Comparison of ENCODE assay signal across 23 cellular contexts in genomic region chr15:36791849-36792618, GRCh38.
A peak's percentile ranks its signal among the peaks of the same experiment; 100 is the strongest.
DNase-seq lines count a peak whose midpoint lies in the region; TF ChIP-seq lines count a peak whose summit lies in the region.
"Had no signal": no experiment of that assay in that cellular context is flagged by ENCODE, and none has a peak within 500 bp of the region (broad histone marks: within the 10 kb centered on the region; RNA-seq: fewer than 3 reads in every experiment).

No MANE protein-coding gene starts in this region.

- H3K9me3 ChIP-seq in AG04450 (ENCODE audit: control insufficient read depth, insufficient read depth, low read length) (no peaks in the 10 kb centered on the region), left ventricle myocardium inferior (replicated peaks) (no peaks in the 10 kb centered on the region), spleen (no peaks in the 10 kb centered on the region)
- H3K9me3 ChIP-seq: right lobe of liver had no signal

- H3K36me3 ChIP-seq in brain microvascular endothelial cell (replicated peaks): no peaks in the 10 kb centered on the region
- no peaks in the 10 kb centered on the region for H3K36me3 ChIP-seq in left ventricle myocardium inferior
- peaks cover 0 to 13% (median 0%) of the 10 kb centered on the region in 6 donors for H3K36me3 ChIP-seq in spleen
- H3K36me3 ChIP-seq: right lobe of liver had no signal

- H3K4me3 ChIP-seq in AG04450 (ENCODE audit: low read depth, low read length): no peak overlapping the region
- H3K4me3 ChIP-seq in brain microvascular endothelial cell (ENCODE audit: low read depth, low read length): no peak overlapping the region
- H3K4me3 ChIP-seq in left ventricle myocardium inferior: no peak overlapping the region
- no peak overlapping the region for H3K4me3 ChIP-seq in spleen
- H3K4me3 ChIP-seq: right lobe of liver had no signal

- TF ChIP-seq POLR2A in spleen (IDR thresholded peaks at IDR 0.05): no peak

- no peaks in the 10 kb centered on the region for H3K27me3 ChIP-seq in AG04450 (ENCODE audit: control insufficient read depth, insufficient read depth, low read length)
- H3K27me3 ChIP-seq in brain microvascular endothelial cell (replicated peaks): no peaks in the 10 kb centered on the region
- no peaks in the 10 kb centered on the region for H3K27me3 ChIP-seq in left ventricle myocardium inferior (ENCODE audit: low read depth)
- H3K27me3 ChIP-seq in spleen (replicated peaks in 1 of 7): no peaks in the 10 kb centered on the region
- H3K27me3 ChIP-seq: right lobe of liver had no signal

- in situ Hi-C loops in brain microvascular endothelial cell (cut with HindIII; ENCODE audit: low pct_ligation_motif_present, low sequenced_read_pairs): no loop called here

- TF ChIP-seq CTCF in AG04450 (IDR thresholded peaks at IDR 0.05; ENCODE audit: low read depth, low read length) (no peak), brain microvascular endothelial cell (IDR thresholded peaks at IDR 0.05; ENCODE audit: low read depth, low read length, missing control alignments) (no peak), left ventricle myocardium inferior (IDR thresholded peaks at IDR 0.05; ENCODE audit: borderline replicate concordance) (no peak), osteocyte (IDR thresholded peaks at IDR 0.05) (no peak), spleen (IDR thresholded peaks at IDR 0.05 in 8 of 11, conservative IDR thresholded peaks at IDR 0.05 in 3 of 11) (no peak)

- H3K27ac Mint-ChIP-seq in osteocyte (ENCODE audit: unreplicated experiment): peak overlapping the region; percentile 79
- H3K27ac Mint-ChIP-seq in activated CD4-positive, alpha-beta memory T cell treated with anti-CD3 and anti-CD28 coated beads for 36 hours: no peak overlapping the region
- H3K27ac Mint-ChIP-seq: activated naive CD8-positive, alpha-beta T cell treated with anti-CD3 and anti-CD28 coated beads, Interleukin-2, amount 50 U/mL, for 24 hours; activated T-cell treated with anti-CD3 and anti-CD28 coated beads, Interleukin-2, amount 50 U/mL, for 24 hours; CD4-positive, alpha-beta T cell had no signal

- 91 to 93% (median 91%) methylated on average over 12 of the region's 12 CpGs for WGBS in spleen, 5 donors

- CTCF ChIA-PET in AG04450 (lab: Charles Lee): interaction anchor here (0.8 to 1.2 kb wide), 3 partner anchors 91 to 1503 kb away, joined by 3 to 4 read pairs (median 3); no protein-coding TSS in a partner anchor
- CTCF ChIA-PET in activated CD4-positive, alpha-beta memory T cell treated with anti-CD3 and anti-CD28 coated beads for 36 hours (lab: Charles Lee): no interaction called here

- POLR2A ChIA-PET in AG04450 (lab: Yijun Ruan, JAX): interaction anchor here (1.0 kb wide), 1 partner anchor 53 kb away, joined by 3 read pairs; no protein-coding TSS in a partner anchor
- POLR2A ChIA-PET in activated CD4-positive, alpha-beta memory T cell treated with anti-CD3 and anti-CD28 coated beads for 36 hours (lab: Charles Lee): no interaction called here

- peaks cover 51% of the 10 kb centered on the region for H3K4me1 ChIP-seq in left ventricle myocardium inferior
- H3K4me1 ChIP-seq in spleen: no peaks in the 10 kb centered on the region

- peak overlapping the region; percentile 43 for H3K27ac ChIP-seq in AG04450 (ENCODE audit: low read depth, low read length)
- no peak overlapping the region for H3K27ac ChIP-seq in brain microvascular endothelial cell
- peak overlapping the region; percentile 87 for H3K27ac ChIP-seq in left ventricle myocardium inferior (replicated peaks)
- no peak overlapping the region for H3K27ac ChIP-seq in spleen
- H3K27ac ChIP-seq: right lobe of liver had no signal

- DNase-seq in AG04450 (ENCODE audit: low read depth, low spot score) (no peak), brain microvascular endothelial cell (peak; percentile 35), left ventricle myocardium inferior (peak; percentile 48), osteocyte (ENCODE audit: extremely low spot score, unreplicated experiment) (no peak), kidney tubule cell (ENCODE audit: low spot score) (no peak), GM19240 (ENCODE audit: insufficient read length, low spot score) (no peak), spleen (no peak)
- DNase-seq in activated CD4-positive, alpha-beta memory T cell treated with anti-CD3 and anti-CD28 coated beads for 36 hours: no peak
- DNase-seq: activated CD4-positive, alpha-beta T cell treated with anti-CD3 and anti-CD28 coated beads for 48 hours; activated naive CD8-positive, alpha-beta T cell treated with anti-CD3 and anti-CD28 coated beads, Interleukin-2, amount 50 U/mL, for 24 hours; activated T-cell treated with anti-CD3 and anti-CD28 coated beads, Interleukin-2, amount 50 U/mL, for 24 hours; AML-193; CD4-positive, alpha-beta T cell; effector CD8-positive, alpha-beta T cell; head of caudate nucleus; kidney glomerular epithelial cell; NCI-H1417 treated with DMSO at 0.1 percent for 48 hours; NCI-H2171; NCI-H510A; NK-92 treated with Interleukin-12 subunit alpha and Interleukin-12 subunit beta, amount 100 ng/mL, for 24 hours; PC-3; stimulated activated naive CD4-positive, alpha-beta T cell had no signal

- H3K36me3 Mint-ChIP-seq in osteocyte (ENCODE audit: unreplicated experiment): peaks cover 9% of the 10 kb centered on the region
- peaks cover 15% of the 10 kb centered on the region for H3K36me3 Mint-ChIP-seq in activated CD4-positive, alpha-beta memory T cell treated with anti-CD3 and anti-CD28 coated beads for 36 hours

- peak overlapping the region; percentile 47 for H3K4me3 Mint-ChIP-seq in osteocyte (ENCODE audit: unreplicated experiment)
- no peak overlapping the region for H3K4me3 Mint-ChIP-seq in activated CD4-positive, alpha-beta memory T cell treated with anti-CD3 and anti-CD28 coated beads for 36 hours
- H3K4me3 Mint-ChIP-seq: activated naive CD8-positive, alpha-beta T cell treated with anti-CD3 and anti-CD28 coated beads, Interleukin-2, amount 50 U/mL, for 24 hours; activated T-cell treated with anti-CD3 and anti-CD28 coated beads, Interleukin-2, amount 50 U/mL, for 24 hours; CD4-positive, alpha-beta T cell had no signal

- no peaks in the 10 kb centered on the region for H3K27me3 Mint-ChIP-seq in osteocyte (ENCODE audit: unreplicated experiment)
- no peaks in the 10 kb centered on the region for H3K27me3 Mint-ChIP-seq in activated CD4-positive, alpha-beta memory T cell treated with anti-CD3 and anti-CD28 coated beads for 36 hours
- H3K27me3 Mint-ChIP-seq: activated naive CD8-positive, alpha-beta T cell treated with anti-CD3 and anti-CD28 coated beads, Interleukin-2, amount 50 U/mL, for 24 hours; activated T-cell treated with anti-CD3 and anti-CD28 coated beads, Interleukin-2, amount 50 U/mL, for 24 hours; CD4-positive, alpha-beta T cell had no signal

- H3K4me1 Mint-ChIP-seq in osteocyte (ENCODE audit: unreplicated experiment): peaks cover 24% of the 10 kb centered on the region
- H3K4me1 Mint-ChIP-seq in activated CD4-positive, alpha-beta memory T cell treated with anti-CD3 and anti-CD28 coated beads for 36 hours (ENCODE audit: low read depth): no peaks in the 10 kb centered on the region
- H3K4me1 Mint-ChIP-seq: activated naive CD8-positive, alpha-beta T cell treated with anti-CD3 and anti-CD28 coated beads, Interleukin-2, amount 50 U/mL, for 24 hours had no signal

- H3K9me3 Mint-ChIP-seq in osteocyte (ENCODE audit: unreplicated experiment): no peaks in the 10 kb centered on the region
- H3K9me3 Mint-ChIP-seq in activated CD4-positive, alpha-beta memory T cell treated with anti-CD3 and anti-CD28 coated beads for 36 hours: no peaks in the 10 kb centered on the region
- H3K9me3 Mint-ChIP-seq: activated T-cell treated with anti-CD3 and anti-CD28 coated beads, Interleukin-2, amount 50 U/mL, for 24 hours; CD4-positive, alpha-beta T cell had no signal

- intact Hi-C loops in left ventricle myocardium inferior (cut with micrococcal nuclease): no loop called here
- intact Hi-C loops in activated CD4-positive, alpha-beta memory T cell treated with anti-CD3 and anti-CD28 coated beads for 36 hours (cut with micrococcal nuclease): no loop called here
- intact Hi-C loops in spleen (cut with DNase I; ENCODE audit: low total_unique reads): no loop called here

Comparison
In these comparisons a context has a peak if more than half of its experiments do, and no peak if none do; other contexts are left out.
1. DNase-seq: peak in brain microvascular endothelial cell (single experiment) and left ventricle myocardium inferior (single experiment); none in AG04450 (single experiment), osteocyte (single experiment), kidney tubule cell (single experiment), GM19240 (single experiment), activated CD4-positive, alpha-beta memory T cell treated with anti-CD3 and anti-CD28 coated beads for 36 hours (single experiment) and spleen (single experiment).
2. H3K27ac ChIP-seq: peak in AG04450 (single experiment) and left ventricle myocardium inferior (single experiment); none in brain microvascular endothelial cell (single experiment) and spleen (0 of 8).